ENCODE assay signal across 1 cellular context in genomic region chr3:12774619-12775018, GRCh38.
A peak's percentile ranks its signal among the peaks of the same experiment; 100 is the strongest.
TF ChIP-seq lines count a peak whose summit lies in the region.

No MANE protein-coding gene starts in this region.

TF ChIP-seq in K562, 482 proteins besides CTCF, POLR2A, EP300 and RAD21:
- no peak for TF ChIP-seq TRIM28 (IDR thresholded peaks at IDR 0.05)
- TF ChIP-seq EHMT2 (IDR thresholded peaks at IDR 0.05) = no peak
- TF ChIP-seq PHF20 (IDR thresholded peaks at IDR 0.05; ENCODE audit: partially characterized antibody) = no peak
- TF ChIP-seq ATF4 (CRISPR knock-in tag; IDR thresholded peaks at IDR 0.05) = no peak
- TF ChIP-seq MLX (CRISPR knock-in tag; conservative IDR thresholded peaks at IDR 0.05) = no peak
- TF ChIP-seq PCBP1 (IDR thresholded peaks at IDR 0.05; ENCODE audit: low read depth, low read length, poor library complexity, severe bottlenecking) = no peak
- TF ChIP-seq ZFP36 (IDR thresholded peaks at IDR 0.05; ENCODE audit: low read depth, low read length, partially characterized antibody) = peak; percentile 55
- TF ChIP-seq RBM25 (IDR thresholded peaks at IDR 0.05; ENCODE audit: low read depth, low read length, severe bottlenecking) = peak; percentile 59
- TF ChIP-seq ZKSCAN1 (IDR thresholded peaks at IDR 0.05; ENCODE audit: low read depth, low read length) = no peak
- no peak for TF ChIP-seq ZNF217 (CRISPR knock-in tag; IDR thresholded peaks at IDR 0.05)
TF ChIP-seq in K562: peak in this region for 2.
